ENCODE assay signal across 30 cellular contexts in the genomic region with DNA sequence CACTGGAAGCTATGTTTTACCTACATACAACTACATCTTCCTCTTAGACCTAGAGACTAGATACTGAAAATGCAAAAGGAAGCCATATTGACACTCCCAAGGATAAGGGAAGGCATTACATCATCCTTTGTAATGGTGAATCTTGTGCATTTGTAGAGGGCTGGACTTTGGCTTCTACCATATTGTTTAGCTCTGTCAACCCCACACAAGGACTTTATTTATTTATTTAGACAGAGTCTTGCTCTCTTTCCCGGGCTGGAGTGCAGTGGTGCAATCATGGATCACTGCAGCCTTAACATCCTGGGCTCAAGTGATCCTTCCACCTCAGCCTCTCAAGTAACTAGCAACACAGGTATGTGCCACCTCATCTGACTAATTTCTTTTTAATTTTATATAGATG.
"Had no signal": no experiment of that assay in that cellular context is flagged by ENCODE, and none has a peak within 500 bp of the region (broad histone marks: within the 10 kb centered on the region; RNA-seq: fewer than 3 reads in every experiment).

No MANE protein-coding gene starts in this region.

- H3K4me3 ChIP-seq: ascending aorta, breast epithelium, cardiac muscle cell, colonic mucosa, esophagus squamous epithelium, gastroesophageal sphincter, heart right ventricle had no signal

- H3K36me3 Mint-ChIP-seq: activated naive CD4-positive, alpha-beta T cell treated with anti-CD3 and anti-CD28 coated beads, Interleukin-2, amount 10 ng/mL, durations not matched to agents 7 days and 5 days; activated naive CD4-positive, alpha-beta T cell treated with anti-CD3 and anti-CD28 coated beads, Interleukin-2, amount 50 U/mL, for 72 hours; brain had no signal

- H3K27me3 ChIP-seq: ascending aorta, breast epithelium, cardiac muscle cell, colonic mucosa, esophagus squamous epithelium, gastroesophageal sphincter, heart right ventricle had no signal

- H3K4me1 ChIP-seq: ascending aorta, breast epithelium, colonic mucosa had no signal

- H3K27ac Mint-ChIP-seq: activated CD4-positive, alpha-beta memory T cell treated with anti-CD3 and anti-CD28 coated beads, Interleukin-2, amount 10 ng/mL, durations not matched to agents 7 days and 5 days; activated CD4-positive, alpha-beta T cell treated with anti-CD3 and anti-CD28 coated beads, Interleukin-2, amount 10 ng/mL, durations not matched to agents 7 days and 5 days; activated naive CD4-positive, alpha-beta T cell treated with anti-CD3 and anti-CD28 coated beads, Interleukin-2, amount 10 ng/mL, durations not matched to agents 7 days and 5 days; activated naive CD4-positive, alpha-beta T cell treated with anti-CD3 and anti-CD28 coated beads, Interleukin-2, amount 50 U/mL, for 72 hours; activated naive CD8-positive, alpha-beta T cell treated with anti-CD3 and anti-CD28 coated beads, Interleukin-2, amount 10 ng/mL, durations not matched to agents 7 days and 5 days; activated T-cell treated with anti-CD3 and anti-CD28 coated beads, Interleukin-2, amount 50 U/mL, for 24 hours; activated T-cell treated with anti-CD3 and anti-CD28 coated beads, Interleukin-2, amount 50 U/mL, for 72 hours; brain had no signal

- H3K36me3 ChIP-seq: ascending aorta, breast epithelium, cardiac muscle cell, colonic mucosa, esophagus squamous epithelium, gastroesophageal sphincter, heart right ventricle had no signal

- DNase-seq: activated CD4-positive, alpha-beta memory T cell treated with anti-CD3 and anti-CD28 coated beads, Interleukin-2, amount 10 ng/mL, durations not matched to agents 7 days and 5 days; activated CD4-positive, alpha-beta T cell treated with anti-CD3 and anti-CD28 coated beads for 1 hour; activated CD4-positive, alpha-beta T cell treated with anti-CD3 and anti-CD28 coated beads for 4 hours; activated CD4-positive, alpha-beta T cell treated with anti-CD3 and anti-CD28 coated beads, Interleukin-2, amount 10 ng/mL, durations not matched to agents 7 days and 5 days; activated CD4-positive, alpha-beta T cell treated with anti-CD3 and anti-CD28 coated beads, Interleukin-2, amount 50 U/mL, for 4 hours; activated CD8-positive, alpha-beta memory T cell treated with anti-CD3 and anti-CD28 coated beads, Interleukin-2, amount 50 U/mL, for 48 hours; activated gamma-delta T cell; activated naive CD4-positive, alpha-beta T cell; activated naive CD4-positive, alpha-beta T cell treated with anti-CD3 and anti-CD28 coated beads, Interleukin-2, amount 10 ng/mL, durations not matched to agents 7 days and 5 days; activated naive CD8-positive, alpha-beta T cell treated with anti-CD3 and anti-CD28 coated beads, Interleukin-2, amount 10 ng/mL, durations not matched to agents 7 days and 5 days; activated T-cell treated with anti-CD3 and anti-CD28 coated beads for 4 hours; activated T-cell treated with anti-CD3 and anti-CD28 coated beads, Interleukin-2, amount 50 U/mL, for 24 hours; activated T-cell treated with anti-CD3 and anti-CD28 coated beads, Interleukin-2, amount 50 U/mL, for 72 hours; central memory CD4-positive, alpha-beta T cell; cerebellar nuclear complex; colonic mucosa; effector CD8-positive, alpha-beta T cell; esophagus squamous epithelium; foreskin melanocyte; heart right ventricle; T-helper 2 cell had no signal

- ATAC-seq: activated naive CD4-positive, alpha-beta T cell treated with anti-CD3 and anti-CD28 coated beads, Interleukin-2, amount 50 U/mL, for 72 hours; activated T-cell treated with anti-CD3 and anti-CD28 coated beads, Interleukin-2, amount 50 U/mL, for 72 hours; gastroesophageal sphincter; heart right ventricle had no signal

- FAIRE-seq: endometrium, endothelial cell of umbilical vein had no signal

- H3K9me3 ChIP-seq: ascending aorta, breast epithelium, colonic mucosa, esophagus squamous epithelium, gastroesophageal sphincter, heart right ventricle had no signal

- H3K9me3 Mint-ChIP-seq: activated naive CD4-positive, alpha-beta T cell treated with anti-CD3 and anti-CD28 coated beads, Interleukin-2, amount 10 ng/mL, durations not matched to agents 7 days and 5 days; activated T-cell treated with anti-CD3 and anti-CD28 coated beads, Interleukin-2, amount 50 U/mL, for 24 hours; activated T-cell treated with anti-CD3 and anti-CD28 coated beads, Interleukin-2, amount 50 U/mL, for 72 hours had no signal

- H3K27ac ChIP-seq: ascending aorta, breast epithelium, cardiac muscle cell, colonic mucosa, epithelial cell of prostate, esophagus squamous epithelium, gastroesophageal sphincter, heart right ventricle had no signal

- H3K27me3 Mint-ChIP-seq: activated CD4-positive, alpha-beta memory T cell treated with anti-CD3 and anti-CD28 coated beads, Interleukin-2, amount 10 ng/mL, durations not matched to agents 7 days and 5 days; activated CD4-positive, alpha-beta T cell treated with anti-CD3 and anti-CD28 coated beads, Interleukin-2, amount 10 ng/mL, durations not matched to agents 7 days and 5 days; activated naive CD4-positive, alpha-beta T cell treated with anti-CD3 and anti-CD28 coated beads, Interleukin-2, amount 10 ng/mL, durations not matched to agents 7 days and 5 days; activated naive CD8-positive, alpha-beta T cell treated with anti-CD3 and anti-CD28 coated beads, Interleukin-2, amount 10 ng/mL, durations not matched to agents 7 days and 5 days; activated T-cell treated with anti-CD3 and anti-CD28 coated beads, Interleukin-2, amount 50 U/mL, for 24 hours; brain had no signal

- H3K4me3 Mint-ChIP-seq: activated CD4-positive, alpha-beta memory T cell treated with anti-CD3 and anti-CD28 coated beads, Interleukin-2, amount 10 ng/mL, durations not matched to agents 7 days and 5 days; activated CD4-positive, alpha-beta T cell treated with anti-CD3 and anti-CD28 coated beads, Interleukin-2, amount 10 ng/mL, durations not matched to agents 7 days and 5 days; activated naive CD4-positive, alpha-beta T cell treated with anti-CD3 and anti-CD28 coated beads, Interleukin-2, amount 10 ng/mL, durations not matched to agents 7 days and 5 days; activated naive CD8-positive, alpha-beta T cell treated with anti-CD3 and anti-CD28 coated beads, Interleukin-2, amount 10 ng/mL, durations not matched to agents 7 days and 5 days; activated T-cell treated with anti-CD3 and anti-CD28 coated beads, Interleukin-2, amount 50 U/mL, for 24 hours; activated T-cell treated with anti-CD3 and anti-CD28 coated beads, Interleukin-2, amount 50 U/mL, for 72 hours; brain had no signal

- H3K4me1 Mint-ChIP-seq: activated CD4-positive, alpha-beta memory T cell treated with anti-CD3 and anti-CD28 coated beads, Interleukin-2, amount 10 ng/mL, durations not matched to agents 7 days and 5 days; activated CD4-positive, alpha-beta T cell treated with anti-CD3 and anti-CD28 coated beads, Interleukin-2, amount 10 ng/mL, durations not matched to agents 7 days and 5 days; activated naive CD4-positive, alpha-beta T cell treated with anti-CD3 and anti-CD28 coated beads, Interleukin-2, amount 10 ng/mL, durations not matched to agents 7 days and 5 days; activated naive CD8-positive, alpha-beta T cell treated with anti-CD3 and anti-CD28 coated beads, Interleukin-2, amount 10 ng/mL, durations not matched to agents 7 days and 5 days had no signal
